2 cellular contexts compared by ENCODE assay signal in genomic region chr10:102358717-102359382, GRCh38.
TF ChIP-seq lines count a peak whose summit lies in the region.

No MANE protein-coding gene starts in this region.

TF ChIP-seq in A549, 52 proteins besides CTCF, POLR2A, EP300 and RAD21:
- TF ChIP-seq, protein P1, sequence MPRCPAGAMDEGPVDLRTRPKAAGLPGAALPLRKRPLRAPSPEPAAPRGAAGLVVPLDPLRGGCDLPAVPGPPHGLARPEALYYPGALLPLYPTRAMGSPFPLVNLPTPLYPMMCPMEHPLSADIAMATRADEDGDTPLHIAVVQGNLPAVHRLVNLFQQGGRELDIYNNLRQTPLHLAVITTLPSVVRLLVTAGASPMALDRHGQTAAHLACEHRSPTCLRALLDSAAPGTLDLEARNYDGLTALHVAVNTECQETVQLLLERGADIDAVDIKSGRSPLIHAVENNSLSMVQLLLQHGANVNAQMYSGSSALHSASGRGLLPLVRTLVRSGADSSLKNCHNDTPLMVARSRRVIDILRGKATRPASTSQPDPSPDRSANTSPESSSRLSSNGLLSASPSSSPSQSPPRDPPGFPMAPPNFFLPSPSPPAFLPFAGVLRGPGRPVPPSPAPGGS (IDR thresholded peaks at IDR 0.05), result no peak

TF ChIP-seq in IMR-90, 13 proteins besides CTCF, POLR2A, EP300 and RAD21:
- TF ChIP-seq CHD1 (IDR thresholded peaks at IDR 0.05; ENCODE audit: low read depth, low read length), result no peak
- no peak for TF ChIP-seq NFE2L2 (IDR thresholded peaks at IDR 0.05; ENCODE audit: low read depth, low read length)
- no peak for TF ChIP-seq RCOR1 (IDR thresholded peaks at IDR 0.05; ENCODE audit: insufficient replicate concordance, low read length)
- no peak for TF ChIP-seq ELK1 (IDR thresholded peaks at IDR 0.05; ENCODE audit: borderline replicate concordance, low read depth, low read length)
- TF ChIP-seq MAZ (IDR thresholded peaks at IDR 0.05; ENCODE audit: borderline replicate concordance, low read depth, low read length), result no peak
- TF ChIP-seq SMC3 (IDR thresholded peaks at IDR 0.05; ENCODE audit: low read depth, low read length), result no peak
- no peak for TF ChIP-seq BHLHE40 (IDR thresholded peaks at IDR 0.05; ENCODE audit: low read depth, low read length)
- no peak for TF ChIP-seq FOS (IDR thresholded peaks at IDR 0.05; ENCODE audit: low read depth, low read length)
- TF ChIP-seq CEBPB (IDR thresholded peaks at IDR 0.05; ENCODE audit: low read depth, low read length), result no peak
- no peak for TF ChIP-seq MXI1 (IDR thresholded peaks at IDR 0.05; ENCODE audit: borderline replicate concordance, low read depth, low read length)
- TF ChIP-seq MAFK (IDR thresholded peaks at IDR 0.05; ENCODE audit: low read depth, low read length), result no peak
- TF ChIP-seq RFX5 (IDR thresholded peaks at IDR 0.05; ENCODE audit: low read depth, low read length), result no peak
- TF ChIP-seq USF2 (IDR thresholded peaks at IDR 0.05; ENCODE audit: low read depth, low read length), result no peak
